ENCODE assay signal across 7 cellular contexts in genomic region chr13:26382843-26383242, GRCh38.
"Had no signal": no experiment of that assay in that cellular context is flagged by ENCODE, and none has a peak within 500 bp of the region (broad histone marks: within the 10 kb centered on the region; RNA-seq: fewer than 3 reads in every experiment).

No MANE protein-coding gene starts in this region.

- DNase-seq: GDM1, GF-D8 had no signal

- ATAC-seq: GM12878 had no signal

- FAIRE-seq: G401.6, GM12878, GM12891, GM18507, GM19239 had no signal
